Comparison of ENCODE assay signal across 1 cellular context in the genomic region with DNA sequence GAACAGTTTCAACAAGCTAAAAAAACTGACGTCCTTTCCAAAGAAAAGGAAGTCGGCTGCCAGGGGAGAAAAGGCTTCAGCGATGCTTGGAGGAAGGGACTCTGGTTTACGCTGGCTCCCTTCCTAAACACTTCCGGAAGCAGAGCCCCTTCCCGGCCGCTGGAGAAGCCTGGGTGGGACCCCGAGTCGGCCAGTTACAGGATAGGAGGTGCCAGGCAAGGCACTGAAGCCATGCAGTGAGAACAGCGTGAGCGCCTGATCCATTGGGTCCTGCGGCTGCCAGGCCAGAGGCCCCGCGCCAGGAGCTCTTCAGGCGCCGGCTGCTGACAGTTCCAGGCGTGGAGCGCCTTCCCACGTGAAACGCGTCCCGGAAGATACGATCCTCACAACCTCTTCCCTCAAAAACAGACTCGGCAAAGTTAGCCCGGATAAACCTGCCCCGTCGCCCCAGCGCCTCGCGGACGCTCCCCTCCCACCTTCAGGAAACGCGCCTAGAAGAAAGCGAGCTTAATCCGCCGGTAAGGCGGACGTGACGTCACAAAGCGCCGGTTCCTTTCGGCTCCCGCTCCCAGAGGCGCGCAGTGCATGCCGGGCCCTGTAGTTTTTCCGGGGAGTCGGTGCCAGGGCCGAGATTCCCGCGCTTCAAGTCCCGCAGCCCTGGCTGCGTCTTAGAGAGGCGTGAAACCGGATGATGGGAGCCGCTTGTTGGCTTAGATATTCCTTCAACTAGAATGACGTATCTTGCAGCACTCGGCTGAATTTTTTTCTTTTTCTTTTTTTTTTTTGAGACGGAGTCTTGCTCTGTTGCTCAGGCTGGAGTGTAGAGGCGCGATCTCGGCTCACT.
A peak's percentile ranks its signal among the peaks of the same experiment; 100 is the strongest.
TF ChIP-seq lines count a peak whose summit lies in the region.

A gene with protein sequence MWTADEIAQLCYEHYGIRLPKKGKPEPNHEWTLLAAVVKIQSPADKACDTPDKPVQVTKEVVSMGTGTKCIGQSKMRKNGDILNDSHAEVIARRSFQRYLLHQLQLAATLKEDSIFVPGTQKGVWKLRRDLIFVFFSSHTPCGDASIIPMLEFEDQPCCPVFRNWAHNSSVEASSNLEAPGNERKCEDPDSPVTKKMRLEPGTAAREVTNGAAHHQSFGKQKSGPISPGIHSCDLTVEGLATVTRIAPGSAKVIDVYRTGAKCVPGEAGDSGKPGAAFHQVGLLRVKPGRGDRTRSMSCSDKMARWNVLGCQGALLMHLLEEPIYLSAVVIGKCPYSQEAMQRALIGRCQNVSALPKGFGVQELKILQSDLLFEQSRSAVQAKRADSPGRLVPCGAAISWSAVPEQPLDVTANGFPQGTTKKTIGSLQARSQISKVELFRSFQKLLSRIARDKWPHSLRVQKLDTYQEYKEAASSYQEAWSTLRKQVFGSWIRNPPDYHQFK (minus strand): TSS at position 520 of the 844 bp plus-strand sequence. CDS start 2,482 bp downstream, outside the sequence.

TF ChIP-seq in K562, 482 proteins besides CTCF, POLR2A, EP300 and RAD21 (continued from another document and continues in another):
- TF ChIP-seq AFF1 (IDR thresholded peaks at IDR 0.05; ENCODE audit: low read depth in 1 of 2, partially characterized antibody in 2 of 2) (peak in 1 of 2 experiments; percentile 89), CBFA2T2 (conservative IDR thresholded peaks at IDR 0.05) (no peak), POLR2AphosphoS5 (IDR thresholded peaks at IDR 0.05; ENCODE audit: control insufficient read depth, insufficient read depth, low read depth, low read length) (peak; percentile 85), MTA3 (IDR thresholded peaks at IDR 0.05; ENCODE audit: borderline replicate concordance) (peak; percentile 47; the same call in 1 of the 2 replicates), POLR2G (IDR thresholded peaks at IDR 0.05; ENCODE audit: low read depth, low read length) (peak; percentile 94), MNT (conservative IDR thresholded peaks at IDR 0.05) (peak; percentile 96 to 98), ZNF780A (CRISPR knock-in tag; IDR thresholded peaks at IDR 0.05) (no peak), PHF8 (IDR thresholded peaks at IDR 0.05; ENCODE audit: borderline replicate concordance, low read length) (peak; percentile 91), ZFPM2 (CRISPR knock-in tag; IDR thresholded peaks at IDR 0.05) (no peak), POU5F1 (IDR thresholded peaks at IDR 0.05; ENCODE audit: borderline replicate concordance, low read depth, low read length, partially characterized antibody) (peak; percentile 50), NBN (IDR thresholded peaks at IDR 0.05; ENCODE audit: low read depth) (peak; percentile 99), SIN3B (IDR thresholded peaks at IDR 0.05; ENCODE audit: low read depth) (peak; percentile 24; the same call in 1 of the 2 replicates), NCOA6 (IDR thresholded peaks at IDR 0.05) (no peak), EGR1 (conservative IDR thresholded peaks at IDR 0.05) (no peak), ZHX1 (conservative IDR thresholded peaks at IDR 0.05; ENCODE audit: low read length) (peak; percentile 88), PKNOX1 (IDR thresholded peaks at IDR 0.05) (peak; percentile 56), CREM (IDR thresholded peaks at IDR 0.05; ENCODE audit: low read depth) (peak; percentile 99), E2F3 (CRISPR knock-in tag; IDR thresholded peaks at IDR 0.05) (peak; percentile 88), FOXP1 (CRISPR knock-in tag; IDR thresholded peaks at IDR 0.05) (0 out of 2 replicates have a peak, but pooled peaks have one; percentile 59), ERF (CRISPR knock-in tag; IDR thresholded peaks at IDR 0.05) (0 out of 2 replicates have a peak, but pooled peaks have one; percentile 15), ZNF3 (CRISPR knock-in tag; IDR thresholded peaks at IDR 0.05) (no peak)
- TF ChIP-seq, protein P1, sequence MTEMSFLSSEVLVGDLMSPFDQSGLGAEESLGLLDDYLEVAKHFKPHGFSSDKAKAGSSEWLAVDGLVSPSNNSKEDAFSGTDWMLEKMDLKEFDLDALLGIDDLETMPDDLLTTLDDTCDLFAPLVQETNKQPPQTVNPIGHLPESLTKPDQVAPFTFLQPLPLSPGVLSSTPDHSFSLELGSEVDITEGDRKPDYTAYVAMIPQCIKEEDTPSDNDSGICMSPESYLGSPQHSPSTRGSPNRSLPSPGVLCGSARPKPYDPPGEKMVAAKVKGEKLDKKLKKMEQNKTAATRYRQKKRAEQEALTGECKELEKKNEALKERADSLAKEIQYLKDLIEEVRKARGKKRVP (CRISPR knock-in tag; IDR thresholded peaks at IDR 0.05), result 0 out of 2 replicates have a peak, but pooled peaks have one; percentile 7
- TF ChIP-seq, protein P2, sequence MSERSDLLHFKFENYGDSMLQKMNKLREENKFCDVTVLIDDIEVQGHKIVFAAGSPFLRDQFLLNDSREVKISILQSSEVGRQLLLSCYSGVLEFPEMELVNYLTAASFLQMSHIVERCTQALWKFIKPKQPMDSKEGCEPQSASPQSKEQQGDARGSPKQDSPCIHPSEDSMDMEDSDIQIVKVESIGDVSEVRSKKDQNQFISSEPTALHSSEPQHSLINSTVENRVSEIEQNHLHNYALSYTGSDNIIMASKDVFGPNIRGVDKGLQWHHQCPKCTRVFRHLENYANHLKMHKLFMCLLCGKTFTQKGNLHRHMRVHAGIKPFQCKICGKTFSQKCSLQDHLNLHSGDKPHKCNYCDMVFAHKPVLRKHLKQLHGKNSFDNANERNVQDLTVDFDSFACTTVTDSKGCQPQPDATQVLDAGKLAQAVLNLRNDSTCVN (CRISPR knock-in tag; IDR thresholded peaks at IDR 0.05), result no peak
- TF ChIP-seq, protein P3, sequence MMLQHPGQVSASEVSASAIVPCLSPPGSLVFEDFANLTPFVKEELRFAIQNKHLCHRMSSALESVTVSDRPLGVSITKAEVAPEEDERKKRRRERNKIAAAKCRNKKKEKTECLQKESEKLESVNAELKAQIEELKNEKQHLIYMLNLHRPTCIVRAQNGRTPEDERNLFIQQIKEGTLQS (IDR thresholded peaks at IDR 0.05), result peak; percentile 83
- TF ChIP-seq, protein P3 (CRISPR knock-in tag; conservative IDR thresholded peaks at IDR 0.05), result peak; percentile 59; the same call in 1 of the 2 replicates
- TF ChIP-seq, protein P4, sequence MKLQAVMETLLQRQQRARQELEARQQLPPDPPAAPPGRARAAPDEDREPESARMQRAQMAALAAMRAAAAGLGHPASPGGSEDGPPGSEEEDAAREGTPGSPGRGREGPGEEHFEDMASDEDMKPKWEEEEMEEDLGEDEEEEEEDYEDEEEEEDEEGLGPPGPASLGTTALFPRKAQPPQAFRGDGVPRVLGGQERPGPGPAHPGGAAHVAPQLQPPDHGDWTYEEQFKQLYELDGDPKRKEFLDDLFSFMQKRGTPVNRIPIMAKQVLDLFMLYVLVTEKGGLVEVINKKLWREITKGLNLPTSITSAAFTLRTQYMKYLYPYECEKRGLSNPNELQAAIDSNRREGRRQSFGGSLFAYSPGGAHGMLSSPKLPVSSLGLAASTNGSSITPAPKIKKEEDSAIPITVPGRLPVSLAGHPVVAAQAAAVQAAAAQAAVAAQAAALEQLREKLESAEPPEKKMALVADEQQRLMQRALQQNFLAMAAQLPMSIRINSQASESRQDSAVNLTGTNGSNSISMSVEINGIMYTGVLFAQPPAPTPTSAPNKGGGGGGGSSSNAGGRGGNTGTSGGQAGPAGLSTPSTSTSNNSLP (IDR thresholded peaks at IDR 0.05; ENCODE audit: borderline replicate concordance, low read depth, low read length), result no peak
- TF ChIP-seq, protein P5, sequence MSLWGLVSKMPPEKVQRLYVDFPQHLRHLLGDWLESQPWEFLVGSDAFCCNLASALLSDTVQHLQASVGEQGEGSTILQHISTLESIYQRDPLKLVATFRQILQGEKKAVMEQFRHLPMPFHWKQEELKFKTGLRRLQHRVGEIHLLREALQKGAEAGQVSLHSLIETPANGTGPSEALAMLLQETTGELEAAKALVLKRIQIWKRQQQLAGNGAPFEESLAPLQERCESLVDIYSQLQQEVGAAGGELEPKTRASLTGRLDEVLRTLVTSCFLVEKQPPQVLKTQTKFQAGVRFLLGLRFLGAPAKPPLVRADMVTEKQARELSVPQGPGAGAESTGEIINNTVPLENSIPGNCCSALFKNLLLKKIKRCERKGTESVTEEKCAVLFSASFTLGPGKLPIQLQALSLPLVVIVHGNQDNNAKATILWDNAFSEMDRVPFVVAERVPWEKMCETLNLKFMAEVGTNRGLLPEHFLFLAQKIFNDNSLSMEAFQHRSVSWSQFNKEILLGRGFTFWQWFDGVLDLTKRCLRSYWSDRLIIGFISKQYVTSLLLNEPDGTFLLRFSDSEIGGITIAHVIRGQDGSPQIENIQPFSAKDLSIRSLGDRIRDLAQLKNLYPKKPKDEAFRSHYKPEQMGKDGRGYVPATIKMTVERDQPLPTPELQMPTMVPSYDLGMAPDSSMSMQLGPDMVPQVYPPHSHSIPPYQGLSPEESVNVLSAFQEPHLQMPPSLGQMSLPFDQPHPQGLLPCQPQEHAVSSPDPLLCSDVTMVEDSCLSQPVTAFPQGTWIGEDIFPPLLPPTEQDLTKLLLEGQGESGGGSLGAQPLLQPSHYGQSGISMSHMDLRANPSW (CRISPR knock-in tag; IDR thresholded peaks at IDR 0.05), result 0 out of 2 replicates have a peak, but pooled peaks have one; percentile 82
- TF ChIP-seq, protein P6, sequence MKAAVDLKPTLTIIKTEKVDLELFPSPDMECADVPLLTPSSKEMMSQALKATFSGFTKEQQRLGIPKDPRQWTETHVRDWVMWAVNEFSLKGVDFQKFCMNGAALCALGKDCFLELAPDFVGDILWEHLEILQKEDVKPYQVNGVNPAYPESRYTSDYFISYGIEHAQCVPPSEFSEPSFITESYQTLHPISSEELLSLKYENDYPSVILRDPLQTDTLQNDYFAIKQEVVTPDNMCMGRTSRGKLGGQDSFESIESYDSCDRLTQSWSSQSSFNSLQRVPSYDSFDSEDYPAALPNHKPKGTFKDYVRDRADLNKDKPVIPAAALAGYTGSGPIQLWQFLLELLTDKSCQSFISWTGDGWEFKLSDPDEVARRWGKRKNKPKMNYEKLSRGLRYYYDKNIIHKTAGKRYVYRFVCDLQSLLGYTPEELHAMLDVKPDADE (conservative IDR thresholded peaks at IDR 0.05; ENCODE audit: control insufficient read depth, low read depth, low read length), result peak; percentile 90
